ENCODE assay signal across 1 cellular context in the genomic region with DNA sequence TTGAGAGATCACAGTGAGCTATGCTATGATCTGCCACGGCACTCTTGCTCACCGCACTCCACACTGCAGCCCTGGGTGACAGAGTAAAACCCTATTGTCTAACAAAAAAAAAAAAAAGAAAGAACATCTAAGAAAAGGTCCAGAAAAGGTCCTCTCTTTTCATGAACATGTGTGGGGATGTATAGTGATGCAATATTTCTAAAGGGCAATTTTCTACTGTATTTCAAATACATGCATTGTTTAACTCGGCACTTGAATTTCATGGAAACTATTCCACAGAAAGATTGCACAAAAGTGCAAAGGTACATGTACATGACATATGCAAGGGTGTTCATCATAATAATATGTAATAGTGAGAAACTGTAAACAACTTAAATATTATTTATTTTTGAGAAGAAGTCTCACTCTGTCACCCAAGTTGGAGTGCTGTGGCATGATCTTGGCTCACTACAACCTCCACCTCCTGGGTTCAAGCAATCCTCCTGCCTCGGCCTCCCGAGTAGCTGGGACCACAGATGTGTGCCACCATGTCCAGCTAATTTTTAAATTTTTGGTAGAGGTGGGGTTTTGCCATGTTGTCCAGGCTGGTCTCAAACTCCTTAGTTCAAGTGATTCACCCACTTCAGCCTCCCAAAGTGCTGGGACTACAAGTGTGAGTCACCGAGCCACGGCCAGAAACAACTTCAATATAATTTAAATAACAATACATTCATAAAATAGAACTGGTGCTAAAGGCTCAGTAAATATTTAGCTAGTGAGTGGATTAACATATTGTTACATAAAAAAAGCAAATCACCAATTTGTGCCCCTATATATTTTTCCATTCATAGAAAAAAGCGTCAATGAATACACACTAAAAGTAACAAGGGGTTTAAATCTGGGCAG.
TF ChIP-seq lines count a peak whose summit lies in the region.

No MANE protein-coding gene starts in this region.

TF ChIP-seq in K562, 482 proteins besides CTCF, POLR2A, EP300 and RAD21:
- TF ChIP-seq CEBPG (CRISPR knock-in tag; IDR thresholded peaks at IDR 0.05) (no peak), CEBPG (tag; conservative IDR thresholded peaks at IDR 0.05 in 1 of 2, IDR thresholded peaks at IDR 0.05 in 1 of 2) (peak; percentile 24 to 34; a peak in 2 of 4 replicates), RAD51 (IDR thresholded peaks at IDR 0.05; ENCODE audit: borderline replicate concordance, low read depth) (no peak), TAF1 (IDR thresholded peaks at IDR 0.05; ENCODE audit: control insufficient read depth, extremely low read depth, insufficient read depth, low read length, severe bottlenecking) (no peak), RNF2 (IDR thresholded peaks at IDR 0.05) (no peak), CEBPB (tag; IDR thresholded peaks at IDR 0.05) (0 out of 2 replicates have a peak, but pooled peaks have one; percentile 7), ZNF232 (CRISPR knock-in tag; IDR thresholded peaks at IDR 0.05) (no peak)
